1 cellular context compared by ENCODE assay signal in genomic region chr13:105538346-105538745, GRCh38.
TF ChIP-seq lines count a peak whose summit lies in the region.

No MANE protein-coding gene starts in this region.

TF ChIP-seq in GM23338, 12 proteins besides CTCF, POLR2A, EP300 and RAD21 (continued from another document):
- TF ChIP-seq ZNF462 (CRISPR knock-in tag; IDR thresholded peaks at IDR 0.05) (no peak), ZNF331 (CRISPR knock-in tag; IDR thresholded peaks at IDR 0.05; ENCODE audit: low read depth) (no peak), ZNF114 (CRISPR knock-in tag; IDR thresholded peaks at IDR 0.05) (no peak), REST (IDR thresholded peaks at IDR 0.05; ENCODE audit: unreplicated experiment) (no peak), CREB1 (CRISPR knock-in tag; IDR thresholded peaks at IDR 0.05; ENCODE audit: low read depth) (no peak), EZH2phosphoT487 (IDR thresholded peaks at IDR 0.05; ENCODE audit: unreplicated experiment) (no peak), POLR2AphosphoS5 (IDR thresholded peaks at IDR 0.05; ENCODE audit: low read depth) (no peak), EZH2 (IDR thresholded peaks at IDR 0.05; ENCODE audit: low read depth, unreplicated experiment) (no peak), ETS1 (IDR thresholded peaks at IDR 0.05) (no peak)
